In genomic region chr9:134154262-134154701, GRCh38 we compare ENCODE assay signal across 1 cellular context.
TF ChIP-seq lines count a peak whose summit lies in the region.

No MANE protein-coding gene starts in this region.

TF ChIP-seq in K562, 482 proteins besides CTCF, POLR2A, EP300 and RAD21:
- no peak for TF ChIP-seq SMARCE1 (IDR thresholded peaks at IDR 0.05)
- peak; percentile 43 for TF ChIP-seq POLR2G (IDR thresholded peaks at IDR 0.05; ENCODE audit: low read depth, low read length)
- peak; percentile 41 for TF ChIP-seq RBFOX2 (IDR thresholded peaks at IDR 0.05; ENCODE audit: low read depth, low read length)
